Comparison of ENCODE assay signal across 8 cellular contexts in genomic region chr4:153521995-153522799, GRCh38. TPM values are rescaled to one million over a fixed set of nuclear protein-coding genes. Genes with fewer than 3 reads are reported as not detected.
A peak's percentile ranks its signal among the peaks of the same experiment; 100 is the strongest.
DNase-seq lines count a peak whose midpoint lies in the region; ATAC-seq and TF ChIP-seq lines count a peak whose summit lies in the region.

No MANE protein-coding gene starts in this region.

- no peaks in the 10 kb centered on the region for H3K36me3 ChIP-seq in psoas muscle (ENCODE audit: insufficient read depth in 1 of 2, low read depth in 1 of 2)

- no peak overlapping the region for H3K4me3 ChIP-seq in psoas muscle

- H3K9me3 ChIP-seq in psoas muscle, result no peaks in the 10 kb centered on the region

- TF ChIP-seq CTCF in psoas muscle (IDR thresholded peaks at IDR 0.05) (no peak), osteocyte (IDR thresholded peaks at IDR 0.05) (no peak)

- H3K27ac ChIP-seq in psoas muscle, result peak overlapping the region; percentile 62

- 83 to 91% (median 84%) methylated on average over 17 of the region's 17 CpGs for WGBS in psoas muscle, 3 donors

- intact Hi-C loops in psoas muscle (cut with DNase I), result no loop called here

- peak overlapping the region; percentile 70 for H3K4me3 Mint-ChIP-seq in activated CD8-positive, alpha-beta T cell treated with anti-CD3 and anti-CD28 coated beads, Interleukin-2, amount 10 ng/mL, durations not matched to agents 7 days and 5 days
- no peak overlapping the region for H3K4me3 Mint-ChIP-seq in osteocyte (ENCODE audit: unreplicated experiment)

- ATAC-seq in GM19397 (IDR thresholded peaks at IDR 0.05; ENCODE audit: unreplicated experiment) (peak; percentile 31), HG03432 (IDR thresholded peaks at IDR 0.05; ENCODE audit: unreplicated experiment) (peak; percentile 39), psoas muscle (no peak)
- ATAC-seq in activated CD8-positive, alpha-beta T cell treated with anti-CD3 and anti-CD28 coated beads, Interleukin-2, amount 10 ng/mL, durations not matched to agents 7 days and 5 days, result peak; percentile 80

- H3K9me3 Mint-ChIP-seq in activated CD8-positive, alpha-beta T cell treated with anti-CD3 and anti-CD28 coated beads, Interleukin-2, amount 10 ng/mL, durations not matched to agents 7 days and 5 days (ENCODE audit: insufficient read depth), result peaks cover 4% of the 10 kb centered on the region
- no peaks in the 10 kb centered on the region for H3K9me3 Mint-ChIP-seq in osteocyte (ENCODE audit: unreplicated experiment)

- CTCF ChIA-PET in activated CD8-positive, alpha-beta T cell treated with anti-CD3 and anti-CD28 coated beads, Interleukin-2, amount 10 ng/mL, durations not matched to agents 7 days and 5 days (lab: Charles Lee), result interaction anchor here (0.6 to 4.5 kb wide), 19 partner anchors 8 to 583 kb away, joined by 3 to 27 read pairs (median 6); partner anchors contain the start of gene TMEM131L

- peaks cover 78% of the 10 kb centered on the region for H3K4me1 ChIP-seq in psoas muscle

- H3K4me1 Mint-ChIP-seq in activated CD8-positive, alpha-beta T cell treated with anti-CD3 and anti-CD28 coated beads, Interleukin-2, amount 10 ng/mL, durations not matched to agents 7 days and 5 days (ENCODE audit: low read depth), result peaks cover 95% of the 10 kb centered on the region
- H3K4me1 Mint-ChIP-seq in osteocyte (ENCODE audit: unreplicated experiment), result peaks cover 60% of the 10 kb centered on the region

- no peaks in the 10 kb centered on the region for H3K27me3 ChIP-seq in psoas muscle (ENCODE audit: insufficient read depth in 3 of 3, low read length in 2 of 3)

- H3K36me3 Mint-ChIP-seq in activated CD8-positive, alpha-beta T cell treated with anti-CD3 and anti-CD28 coated beads, Interleukin-2, amount 10 ng/mL, durations not matched to agents 7 days and 5 days (ENCODE audit: low read depth), result peaks cover 62% of the 10 kb centered on the region
- H3K36me3 Mint-ChIP-seq in osteocyte (ENCODE audit: unreplicated experiment), result no peaks in the 10 kb centered on the region

- DNase-seq in activated CD8-positive, alpha-beta T cell treated with anti-CD3 and anti-CD28 coated beads, Interleukin-2, amount 10 ng/mL, durations not matched to agents 7 days and 5 days, result peak; percentile 89
- DNase-seq in psoas muscle (no peak), NCI-H1436 treated with DMSO at 0.1 percent for 48 hours (lab: John Stamatoyannopoulos, UW) (no peak), KG1 (lab: John Stamatoyannopoulos, UW) (no peak), NCI-H2029 (lab: John Stamatoyannopoulos, UW) (no peak), osteocyte (ENCODE audit: extremely low spot score, unreplicated experiment) (no peak)

- POLR2A ChIA-PET in activated CD8-positive, alpha-beta T cell treated with anti-CD3 and anti-CD28 coated beads, Interleukin-2, amount 10 ng/mL, durations not matched to agents 7 days and 5 days (lab: Charles Lee), result interaction anchor here (0.6 to 4.2 kb wide), 8 partner anchors 14 to 177 kb away, joined by 3 to 24 read pairs (median 3); partner anchors contain the start of gene TMEM131L

- H3K27me3 Mint-ChIP-seq in activated CD8-positive, alpha-beta T cell treated with anti-CD3 and anti-CD28 coated beads, Interleukin-2, amount 10 ng/mL, durations not matched to agents 7 days and 5 days (ENCODE audit: low read depth), result no peaks in the 10 kb centered on the region
- H3K27me3 Mint-ChIP-seq in osteocyte (ENCODE audit: unreplicated experiment), result no peaks in the 10 kb centered on the region

- peak overlapping the region; percentile 96 for H3K27ac Mint-ChIP-seq in activated CD8-positive, alpha-beta T cell treated with anti-CD3 and anti-CD28 coated beads, Interleukin-2, amount 10 ng/mL, durations not matched to agents 7 days and 5 days
- no peak overlapping the region for H3K27ac Mint-ChIP-seq in osteocyte (ENCODE audit: unreplicated experiment)

RNA-seq across cellular contexts. Expression of gene TMEM131L, which starts 56.0 kb away (rescaled TPM):
- 10 to 100 TPM; 54.9 to 58.4 TPM for total RNA-seq in activated CD8-positive, alpha-beta T cell treated with anti-CD3 and anti-CD28 coated beads, Interleukin-2, amount 10 ng/mL, durations not matched to agents 7 days and 5 days
- total RNA-seq in psoas muscle, result 10 to 100 TPM in 2 of 4 donors, 1 to 10 TPM in 2; 6.9 to 21.2 (median 11.5) TPM
- polyA plus RNA-seq in psoas muscle, result 1 to 10 TPM; 2.1 to 6.7 (median 3.3) TPM
- 6.4 and 8.6 TPM in 2 replicates for total RNA-seq in osteocyte

Comparison
In these comparisons a context has a peak if more than half of its experiments do, and no peak if none do; other contexts are left out.
1. ATAC-seq: peak in GM19397 (single experiment), HG03432 (single experiment) and activated CD8-positive, alpha-beta T cell treated with anti-CD3 and anti-CD28 coated beads, Interleukin-2, amount 10 ng/mL, durations not matched to agents 7 days and 5 days (single experiment); none in psoas muscle (0 of 4).